ENCODE assay signal across 8 cellular contexts in the genomic region with DNA sequence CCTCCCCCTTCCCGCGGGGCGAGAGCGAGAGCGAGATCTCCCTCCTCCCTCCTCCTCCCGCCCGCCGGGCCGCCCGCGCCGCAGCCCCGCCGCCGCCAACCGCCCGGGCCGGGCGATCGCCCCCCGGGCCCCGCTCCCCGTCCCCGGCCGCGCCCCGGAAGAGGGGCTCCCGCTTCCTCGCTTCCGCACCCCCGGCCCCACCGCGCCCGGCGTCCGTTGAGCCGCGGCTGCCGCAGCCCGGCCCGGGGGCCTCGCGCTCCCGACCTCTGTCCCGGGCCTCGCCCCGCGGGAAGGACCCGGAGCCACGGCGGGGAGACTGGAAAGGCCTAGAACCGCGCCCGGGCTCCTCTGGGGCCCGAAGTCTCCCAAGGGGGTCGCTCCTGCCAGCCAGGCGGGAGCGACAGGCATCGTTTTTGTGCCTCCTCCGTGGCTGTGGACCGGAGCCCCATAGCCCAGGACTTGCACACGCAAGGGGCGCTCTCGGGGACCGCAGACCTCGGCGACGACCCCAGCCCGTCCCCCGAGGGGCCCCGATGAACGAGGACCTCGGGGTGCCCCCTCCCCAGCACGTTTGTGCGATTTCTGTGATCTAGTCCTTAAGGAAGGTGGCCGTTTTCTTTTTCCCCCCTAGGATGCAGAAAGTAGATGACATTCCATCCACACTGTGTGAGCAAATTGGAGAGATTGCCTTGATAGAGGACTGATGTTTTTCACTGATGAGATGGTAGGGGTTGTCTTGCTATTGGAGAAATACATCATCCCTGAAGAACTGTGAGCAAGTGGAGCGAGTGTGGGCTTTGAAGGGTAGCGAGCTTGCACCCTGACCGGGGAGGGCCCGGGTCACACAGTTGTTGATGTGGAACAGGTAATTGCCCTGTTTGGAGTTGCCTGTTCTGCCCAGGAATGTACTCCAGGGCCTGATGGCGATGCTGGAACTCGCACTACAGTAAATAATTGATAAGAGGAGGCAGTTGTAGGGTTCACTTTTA. TPM values are rescaled to one million over a fixed set of nuclear protein-coding genes. Genes with fewer than 3 reads are reported as not detected.
DNase-seq lines count a peak whose midpoint lies in the region; ATAC-seq, FAIRE-seq and TF ChIP-seq lines count a peak whose summit lies in the region.

No MANE protein-coding gene starts in this region.

- H3K9me3 Mint-ChIP-seq in CD4-positive, alpha-beta T cell = no peaks in the 10 kb centered on the region
- H3K9me3 Mint-ChIP-seq in stimulated activated naive B cell treated with anti-CD40 and anti-IgM and Interleukin-4, amounts not matched to agents 10 μg/mL and 1 μg/mL and 100 μg/mL, for 72 hours = no peaks in the 10 kb centered on the region

- peak overlapping the region; percentile 77 to 91 for H3K4me3 ChIP-seq in kidney (ENCODE audit: low read length in 2 of 2)

- peak overlapping the region; percentile 99 for H3K27ac Mint-ChIP-seq in CD4-positive, alpha-beta T cell
- peak overlapping the region; percentile 98 for H3K27ac Mint-ChIP-seq in stimulated activated naive B cell treated with anti-CD40 and anti-IgM and Interleukin-4, amounts not matched to agents 10 μg/mL and 1 μg/mL and 100 μg/mL, for 72 hours

- H3K9me3 ChIP-seq in CD4-positive, alpha-beta T cell (ENCODE audit: control insufficient read depth, low read length) = no peaks in the 10 kb centered on the region
- H3K9me3 ChIP-seq in kidney (ENCODE audit: control insufficient read depth in 1 of 2, low read length in 2 of 2) = no peaks in the 10 kb centered on the region

- CTCF ChIA-PET in CD4-positive, alpha-beta T cell (lab: Charles Lee) = interaction anchor here (0.6 to 1.0 kb wide), 2 partner anchors 9 to 21 kb away, joined by 3 read pairs; no protein-coding TSS in a partner anchor

- H3K4me3 Mint-ChIP-seq in CD4-positive, alpha-beta T cell = peak overlapping the region; percentile 100
- peak overlapping the region; percentile 95 to 99 for H3K4me3 Mint-ChIP-seq in stimulated activated naive B cell treated with anti-CD40 and anti-IgM and Interleukin-4, amounts not matched to agents 10 μg/mL and 1 μg/mL and 100 μg/mL, for 72 hours

- H3K4me1 Mint-ChIP-seq in CD4-positive, alpha-beta T cell (ENCODE audit: low read depth) = peaks cover 51% of the 10 kb centered on the region
- H3K4me1 Mint-ChIP-seq in stimulated activated naive B cell treated with anti-CD40 and anti-IgM and Interleukin-4, amounts not matched to agents 10 μg/mL and 1 μg/mL and 100 μg/mL, for 72 hours = peaks cover 51 to 68% of the 10 kb centered on the region in 2 donors

- peak in 1 of 10 experiments; percentile 21 for DNase-seq in CD4-positive, alpha-beta T cell
- DNase-seq in HuH-7.5 (ENCODE audit: low spot score) (peak; percentile 65), kidney (peak; percentile 87), NCI-H2081 treated with DMSO at 0.1 percent for 48 hours (lab: John Stamatoyannopoulos, UW) (no peak), mesenteric fat pad (ENCODE audit: low spot score) (no peak)
- peak; percentile 39 for DNase-seq in stimulated activated naive B cell treated with anti-CD40 and anti-IgM and Interleukin-4, amounts not matched to agents 10 μg/mL and 1 μg/mL and 100 μg/mL, for 72 hours

- peak overlapping the region; percentile 81 for H3K27ac ChIP-seq in CD4-positive, alpha-beta T cell (ENCODE audit: low read depth, low read length)
- H3K27ac ChIP-seq in angular gyrus (ENCODE audit: low read depth, low read length) = peak overlapping the region; percentile 54
- H3K27ac ChIP-seq in kidney (ENCODE audit: low read depth in 2 of 2, low read length in 2 of 2) = peak overlapping the region; percentile 93 to 99

- H3K36me3 ChIP-seq in kidney (ENCODE audit: control insufficient read depth in 1 of 2, insufficient read depth in 2 of 2, low read length in 2 of 2) = no peaks in the 10 kb centered on the region

- no peak for FAIRE-seq in kidney (lab: Jason Lieb, UNC)

- TF ChIP-seq CTCF in CD4-positive, alpha-beta T cell (IDR thresholded peaks at IDR 0.05) = no peak
- TF ChIP-seq CTCF in kidney (IDR thresholded peaks at IDR 0.05; ENCODE audit: borderline replicate concordance, extremely low read depth, insufficient read depth) = no peak

- peaks cover 39% of the 10 kb centered on the region for H3K36me3 Mint-ChIP-seq in CD4-positive, alpha-beta T cell (ENCODE audit: low read depth)
- peaks cover 18 to 27% of the 10 kb centered on the region in 2 donors for H3K36me3 Mint-ChIP-seq in stimulated activated naive B cell treated with anti-CD40 and anti-IgM and Interleukin-4, amounts not matched to agents 10 μg/mL and 1 μg/mL and 100 μg/mL, for 72 hours

- no peak for ATAC-seq in CD4-positive, alpha-beta T cell (ENCODE audit: poor library complexity)
- peak; percentile 1 for ATAC-seq in GM19324 (IDR thresholded peaks at IDR 0.05; ENCODE audit: low FRiP score, unreplicated experiment)
- no peak for ATAC-seq in stimulated activated naive B cell treated with anti-CD40 and anti-IgM and Interleukin-4, amounts not matched to agents 10 μg/mL and 1 μg/mL and 100 μg/mL, for 72 hours (replicated peaks)

- intact Hi-C loops in CD4-positive, alpha-beta T cell (cut with DNase I, micrococcal nuclease) = loop anchor here (5.0 to 10.0 kb wide), 9 partner anchors 175 to 1397 kb away; a partner anchor contains a TSS
- intact Hi-C loops in kidney (cut with DNase I) = no loop called here

- POLR2A ChIA-PET in CD4-positive, alpha-beta T cell (lab: Charles Lee) = interaction anchor here (0.8 to 2.6 kb wide), 16 partner anchors 9 to 634 kb away, joined by 3 to 20 read pairs (median 4); a partner anchor contains a TSS

- no peaks in the 10 kb centered on the region for H3K27me3 Mint-ChIP-seq in CD4-positive, alpha-beta T cell
- no peaks in the 10 kb centered on the region for H3K27me3 Mint-ChIP-seq in stimulated activated naive B cell treated with anti-CD40 and anti-IgM and Interleukin-4, amounts not matched to agents 10 μg/mL and 1 μg/mL and 100 μg/mL, for 72 hours

- H3K27me3 ChIP-seq in CD4-positive, alpha-beta T cell (ENCODE audit: control insufficient read depth, insufficient read depth, low read length) = no peaks in the 10 kb centered on the region

- peaks cover 42 to 45% of the 10 kb centered on the region in 2 donors for H3K4me1 ChIP-seq in kidney (ENCODE audit: control insufficient read depth in 1 of 2, insufficient read depth in 1 of 2, low read depth in 1 of 2, low read length in 2 of 2)

- peak overlapping the region; percentile 91 to 95 for H3K9ac ChIP-seq in kidney (ENCODE audit: low read length in 2 of 2)

RNA-seq across cellular contexts. Expression of a gene that starts 0.6 kb away (rescaled TPM):
- total RNA-seq in CD4-positive, alpha-beta T cell = 10 to 100 TPM; 57.5 to 58.6 TPM
- total RNA-seq in kidney (26.3 TPM), mesenteric fat pad (28.8 TPM)
- polyA plus RNA-seq in kidney (ENCODE audit: insufficient read depth, low read depth, low replicate concordance) = 12.4 TPM

RNA-seq across cellular contexts. Expression of a gene that starts 15.5 kb away (rescaled TPM):
- not detected for total RNA-seq in CD4-positive, alpha-beta T cell
- not detected for total RNA-seq in kidney
- not detected for polyA plus RNA-seq in kidney (ENCODE audit: insufficient read depth, low read depth, low replicate concordance)
- not detected for total RNA-seq in mesenteric fat pad

Comparison
In these comparisons a context has a peak if more than half of its experiments do, and no peak if none do; other contexts are left out.
1. DNase-seq: peak in HuH-7.5 (single experiment), kidney (single experiment) and stimulated activated naive B cell treated with anti-CD40 and anti-IgM and Interleukin-4, amounts not matched to agents 10 μg/mL and 1 μg/mL and 100 μg/mL, for 72 hours (single experiment); none in NCI-H2081 treated with DMSO at 0.1 percent for 48 hours (single experiment) and mesenteric fat pad (single experiment).
2. Peak in every context shown above with its lines, with median percentiles within 50 percentile points of each other: H3K27ac ChIP-seq.